11 cellular contexts compared by ENCODE assay signal in genomic region chr6:137910424-137910834, GRCh38. TPM values are rescaled to one million over a fixed set of nuclear protein-coding genes. Genes with fewer than 3 reads are reported as not detected.
DNase-seq lines count a peak whose midpoint lies in the region; FAIRE-seq and TF ChIP-seq lines count a peak whose summit lies in the region.
"Had no signal": no experiment of that assay in that cellular context is flagged by ENCODE, and none has a peak within 500 bp of the region (broad histone marks: within the 10 kb centered on the region; RNA-seq: fewer than 3 reads in every experiment).

No MANE protein-coding gene starts in this region.

- no peaks in the 10 kb centered on the region for H3K27me3 ChIP-seq in OCI-LY3 (ENCODE audit: low read depth, low read length)
- no peaks in the 10 kb centered on the region for H3K27me3 ChIP-seq in fibroblast of lung (ENCODE audit: control insufficient read depth, insufficient read depth, low read length)
- H3K27me3 ChIP-seq in neural progenitor cell, result no peaks in the 10 kb centered on the region

- no peak for DNase-seq in GM12892 (ENCODE audit: insufficient read length)
- DNase-seq in fibroblast of lung (ENCODE audit: low read depth in 2 of 2), result peak in 1 of 2 donors; percentile 66
- DNase-seq in renal cortical epithelial cell (ENCODE audit: low read depth), result peak; percentile 57
- DNase-seq in neural progenitor cell (ENCODE audit: low spot score), result no peak
- no peak for DNase-seq in midbrain (lab: John Stamatoyannopoulos, UW)
- DNase-seq in NCI-H128 (lab: John Stamatoyannopoulos, UW; ENCODE audit: unreplicated experiment), result no peak
- DNase-seq: activated CD8-positive, alpha-beta memory T cell treated with anti-CD3 and anti-CD28 coated beads, Interleukin-2, amount 50 U/mL, for 4 hours; NCI-H1930; T-helper 9 cell had no signal

- H3K4me3 ChIP-seq in OCI-LY3 (ENCODE audit: low read length) (peak overlapping the region; percentile 64; the same call in 1 of the 2 replicates), fibroblast of lung (replicated peaks in 1 of 4; ENCODE audit: control extremely low read depth in 1 of 4, insufficient read depth in 1 of 4, low read depth in 3 of 4, low read length in 4 of 4) (no peak overlapping the region), neural progenitor cell (no peak overlapping the region)

- no peak for TF ChIP-seq POLR2A in GM12892 (IDR thresholded peaks at IDR 0.05; ENCODE audit: low read depth, low read length)

- H3K79me2 ChIP-seq in OCI-LY3 (ENCODE audit: low read length) (no peaks in the 10 kb centered on the region), fibroblast of lung (ENCODE audit: control insufficient read depth, insufficient read depth, low read length) (no peaks in the 10 kb centered on the region), neural progenitor cell (ENCODE audit: low read depth) (no peaks in the 10 kb centered on the region)

- peak; percentile 73 for FAIRE-seq in GM12892 (lab: Jason Lieb, UNC)

- peak overlapping the region; percentile 72 for H3K4me2 ChIP-seq in OCI-LY3 (ENCODE audit: low read length)
- no peak overlapping the region for H3K4me2 ChIP-seq in fibroblast of lung (ENCODE audit: extremely low read depth, insufficient read depth, low read length)
- no peak overlapping the region for H3K4me2 ChIP-seq in neural progenitor cell

- no peaks in the 10 kb centered on the region for H3K27me3 Mint-ChIP-seq in neural progenitor cell (ENCODE audit: insufficient read depth, low read depth)

- no peak overlapping the region for H3K27ac Mint-ChIP-seq in neural progenitor cell

- H3K36me3 Mint-ChIP-seq in neural progenitor cell, result no peaks in the 10 kb centered on the region

- no peaks in the 10 kb centered on the region for H3F3A ChIP-seq in neural progenitor cell (ENCODE audit: low read depth)

- H2AFZ ChIP-seq in OCI-LY3 (ENCODE audit: low read depth, low read length) (no peak overlapping the region), fibroblast of lung (ENCODE audit: low read length) (peak overlapping the region; percentile 51), neural progenitor cell (replicated peaks) (no peak overlapping the region)

- peaks cover 6% of the 10 kb centered on the region for H3K9me3 Mint-ChIP-seq in neural progenitor cell

- H4K20me1 ChIP-seq in OCI-LY3 (ENCODE audit: insufficient read depth, low read length) (no peaks in the 10 kb centered on the region), fibroblast of lung (ENCODE audit: control insufficient read depth, extremely low read depth, insufficient read depth, low read length) (no peaks in the 10 kb centered on the region), neural progenitor cell (ENCODE audit: low read depth) (no peaks in the 10 kb centered on the region)

- TF ChIP-seq CTCF in OCI-LY3 (IDR thresholded peaks at IDR 0.05; ENCODE audit: low read depth, low read length) (no peak), fibroblast of lung (conservative IDR thresholded peaks at IDR 0.05 in 1 of 2, IDR thresholded peaks at IDR 0.05 in 1 of 2; ENCODE audit: low read depth in 1 of 2, low read length in 2 of 2) (no peak), neural progenitor cell (IDR thresholded peaks at IDR 0.05) (no peak)

- peak overlapping the region; percentile 92 for H3K27ac ChIP-seq in OCI-LY3 (ENCODE audit: low read length)
- H3K27ac ChIP-seq in fibroblast of lung (ENCODE audit: insufficient read depth, low read length), result no peak overlapping the region
- no peak overlapping the region for H3K27ac ChIP-seq in neural progenitor cell

- H3K9me3 ChIP-seq in OCI-LY3 (ENCODE audit: insufficient read depth, low read length) (peaks cover 6% of the 10 kb centered on the region; the same call in 1 of the 2 replicates), fibroblast of lung (ENCODE audit: control insufficient read depth, insufficient read depth, low read depth, low read length) (no peaks in the 10 kb centered on the region), neural progenitor cell (ENCODE audit: low read depth) (peaks cover 10% of the 10 kb centered on the region)

- peaks cover 3% of the 10 kb centered on the region for H3K36me3 ChIP-seq in OCI-LY3 (replicated peaks; ENCODE audit: low read depth, low read length)
- no peaks in the 10 kb centered on the region for H3K36me3 ChIP-seq in fibroblast of lung (ENCODE audit: control insufficient read depth, insufficient read depth, low read length)
- peaks cover 4% of the 10 kb centered on the region for H3K36me3 ChIP-seq in neural progenitor cell

- H3K4me3 Mint-ChIP-seq in neural progenitor cell, result no peak overlapping the region
- H3K4me3 Mint-ChIP-seq: memory B cell had no signal

- H3K9ac ChIP-seq in OCI-LY3 (ENCODE audit: low read length), result peak overlapping the region; percentile 66
- no peak overlapping the region for H3K9ac ChIP-seq in fibroblast of lung (ENCODE audit: insufficient read depth, low read length)
- no peak overlapping the region for H3K9ac ChIP-seq in neural progenitor cell

- H3K4me1 Mint-ChIP-seq in neural progenitor cell, result peaks cover 5% of the 10 kb centered on the region

- H3K4me1 ChIP-seq in OCI-LY3 (ENCODE audit: low read length), result peaks cover 86% of the 10 kb centered on the region
- no peaks in the 10 kb centered on the region for H3K4me1 ChIP-seq in fibroblast of lung (ENCODE audit: control insufficient read depth, extremely low read depth, insufficient read depth, low read length)
- H3K4me1 ChIP-seq in neural progenitor cell, result peaks cover 6% of the 10 kb centered on the region

RNA-seq across cellular contexts. Expression of gene TNFAIP3, which starts 43.4 kb away (rescaled TPM):
- 172 TPM for polyA plus RNA-seq in GM12892 (2012; ENCODE audit: missing spikeins)
- total RNA-seq in fibroblast of lung (3.9 and 7.8 TPM in 2 replicates), renal cortical epithelial cell (35.2 and 53.7 TPM in 2 replicates), neural progenitor cell (ENCODE audit: low replicate concordance) (1.8 and 5.3 TPM in 2 replicates)
- 10.8 and 23.5 TPM in 2 replicates for polyA plus RNA-seq in fibroblast of lung
- 6.0 and 11.2 TPM in 2 replicates for polyA plus RNA-seq in fibroblast of lung (2012)
- 6.8 and 9.6 TPM in 2 replicates for polyA minus RNA-seq in fibroblast of lung (ENCODE audit: low replicate concordance)
